35 cellular contexts compared by ENCODE assay signal in genomic region chr10:129236411-129236810, GRCh38.
"Had no signal": no experiment of that assay in that cellular context is flagged by ENCODE, and none has a peak within 500 bp of the region (broad histone marks: within the 10 kb centered on the region; RNA-seq: fewer than 3 reads in every experiment).

No MANE protein-coding gene starts in this region.

- H3K27me3 ChIP-seq: adrenal gland, body of pancreas, brain microvascular endothelial cell, breast epithelium had no signal

- DNase-seq: activated B cell treated with CpG ODN at 0.5 μM for 24 hours; activated CD4-positive, alpha-beta memory T cell treated with anti-CD3 and anti-CD28 coated beads for 36 hours; activated CD4-positive, alpha-beta T cell treated with anti-CD3 and anti-CD28 coated beads for 4 hours; activated CD4-positive, alpha-beta T cell treated with anti-CD3 and anti-CD28 coated beads, Interleukin-2, amount 10 ng/mL, durations not matched to agents 24 days and 14 days; activated CD4-positive, alpha-beta T cell treated with anti-CD3 and anti-CD28 coated beads, Interleukin-2, amount 50 U/mL, for 1 hour; activated CD4-positive, alpha-beta T cell treated with anti-CD3 and anti-CD28 coated beads, Interleukin-2, amount 50 U/mL, for 4 hours; activated CD4-positive, CD25-positive, alpha-beta regulatory T cell treated with anti-CD3 and anti-CD28 coated beads, Interleukin-2, amount 50 U/mL, for 72 hours; activated CD8-positive, alpha-beta memory T cell treated with anti-CD3 and anti-CD28 coated beads, Interleukin-2, amount 50 U/mL, for 4 hours; activated CD8-positive, alpha-beta T cell treated with anti-CD3 and anti-CD28 coated beads for 36 hours; activated effector memory CD4-positive, alpha-beta T cell treated with anti-CD3 and anti-CD28 coated beads, Interleukin-2, amount 50 U/mL, for 16 hours; activated gamma-delta T cell treated with Interleukin-2 at 50 U/mL for 16 hours; activated naive CD4-positive, alpha-beta T cell; activated naive CD4-positive, alpha-beta T cell treated with anti-CD3 and anti-CD28 coated beads for 36 hours; activated naive CD4-positive, alpha-beta T cell treated with anti-CD3 and anti-CD28 coated beads, Interleukin-2, amount 50 U/mL, for 16 hours; activated naive CD8-positive, alpha-beta T cell treated with anti-CD3 and anti-CD28 coated beads for 36 hours; activated T-cell treated with anti-CD3 and anti-CD28 coated beads for 4 hours; activated T-cell treated with anti-CD3 and anti-CD28 coated beads, Interleukin-2, amount 50 U/mL, for 1 hour; activated T-cell treated with anti-CD3 and anti-CD28 coated beads, Interleukin-2, amount 50 U/mL, for 4 hours; activated T-cell treated with anti-CD3 and anti-CD28 coated beads, Interleukin-2, amount 50 U/mL, for 72 hours; adrenal gland; amniotic stem cell; aorta; body of pancreas; brain microvascular endothelial cell; central memory CD4-positive, alpha-beta T cell; T-helper 1 cell; T-helper 2 cell; T-helper 9 cell had no signal

- H3K4me3 Mint-ChIP-seq: activated B cell treated with CpG ODN at 0.5 μM for 24 hours; activated CD4-positive, alpha-beta memory T cell treated with anti-CD3 and anti-CD28 coated beads for 36 hours; activated CD4-positive, alpha-beta T cell treated with anti-CD3 and anti-CD28 coated beads, Interleukin-2, amount 10 ng/mL, durations not matched to agents 24 days and 14 days; activated CD8-positive, alpha-beta T cell treated with anti-CD3 and anti-CD28 coated beads for 36 hours; activated naive CD4-positive, alpha-beta T cell treated with anti-CD3 and anti-CD28 coated beads for 36 hours; activated naive CD8-positive, alpha-beta T cell treated with anti-CD3 and anti-CD28 coated beads for 36 hours; activated T-cell treated with anti-CD3 and anti-CD28 coated beads, Interleukin-2, amount 50 U/mL, for 4 hours; activated T-cell treated with anti-CD3 and anti-CD28 coated beads, Interleukin-2, amount 50 U/mL, for 72 hours; activated T-helper 1 cell treated with anti-CD3 and anti-CD28 coated beads, Interleukin-12 subunit alpha, Interleukin-12 subunit beta, Interleukin-2, Interleukin-4 antibody, amounts not matched to agents 30 ng/mL and 10 ng/mL and 1 ng/mL, durations not matched to agents 14 hours and 24 hours and 36 hours; activated T-helper 17 cell treated with anti-CD3 and anti-CD28 coated beads, Interleukin-2, amount 50 U/mL, for 72 hours; T-helper 1 cell treated with Interleukin-12 subunit alpha and Interleukin-12 subunit beta and Interleukin-4 antibody, amounts not matched to agents 30 μg/mL and 1 μg/mL, for 36 hours; T-helper 2 cell treated with Interferon-gamma antibody and Interleukin-4, amounts not matched to agents 5 μg/mL and 100 μg/mL, for 36 hours had no signal

- H3K4me1 Mint-ChIP-seq: activated B cell treated with CpG ODN at 0.5 μM for 24 hours; activated CD4-positive, alpha-beta T cell treated with anti-CD3 and anti-CD28 coated beads, Interleukin-2, amount 10 ng/mL, durations not matched to agents 24 days and 14 days; activated T-helper 17 cell treated with anti-CD3 and anti-CD28 coated beads, Interleukin-2, amount 50 U/mL, for 72 hours had no signal

- H3K27ac ChIP-seq: adrenal gland, body of pancreas, brain microvascular endothelial cell, breast epithelium, VCaP had no signal

- H3K9me3 Mint-ChIP-seq: activated B cell treated with CpG ODN at 0.5 μM for 24 hours; activated CD4-positive, alpha-beta memory T cell treated with anti-CD3 and anti-CD28 coated beads for 36 hours; activated CD4-positive, alpha-beta T cell treated with anti-CD3 and anti-CD28 coated beads, Interleukin-2, amount 10 ng/mL, durations not matched to agents 24 days and 14 days; activated CD8-positive, alpha-beta T cell treated with anti-CD3 and anti-CD28 coated beads for 36 hours; activated naive CD4-positive, alpha-beta T cell treated with anti-CD3 and anti-CD28 coated beads for 36 hours; activated naive CD4-positive, alpha-beta T cell treated with anti-CD3 and anti-CD28 coated beads, Interleukin-2, amount 50 U/mL, for 72 hours; activated naive CD8-positive, alpha-beta T cell treated with anti-CD3 and anti-CD28 coated beads for 36 hours; activated T-cell treated with anti-CD3 and anti-CD28 coated beads, Interleukin-2, amount 50 U/mL, for 4 hours; activated T-cell treated with anti-CD3 and anti-CD28 coated beads, Interleukin-2, amount 50 U/mL, for 72 hours; activated T-helper 1 cell treated with anti-CD3 and anti-CD28 coated beads, Interleukin-12 subunit alpha, Interleukin-12 subunit beta, Interleukin-2, Interleukin-4 antibody, amounts not matched to agents 30 ng/mL and 10 ng/mL and 1 ng/mL, durations not matched to agents 14 hours and 24 hours and 36 hours; T-helper 1 cell treated with Interleukin-12 subunit alpha and Interleukin-12 subunit beta and Interleukin-4 antibody, amounts not matched to agents 30 μg/mL and 1 μg/mL, for 36 hours; T-helper 2 cell treated with Interferon-gamma antibody and Interleukin-4, amounts not matched to agents 5 μg/mL and 100 μg/mL, for 36 hours had no signal

- H3K9me3 ChIP-seq: adrenal gland, body of pancreas, breast epithelium had no signal

- H3K27me3 Mint-ChIP-seq: activated B cell treated with CpG ODN at 0.5 μM for 24 hours; activated CD4-positive, alpha-beta memory T cell treated with anti-CD3 and anti-CD28 coated beads for 36 hours; activated CD4-positive, alpha-beta T cell treated with anti-CD3 and anti-CD28 coated beads, Interleukin-2, amount 10 ng/mL, durations not matched to agents 24 days and 14 days; activated CD8-positive, alpha-beta T cell treated with anti-CD3 and anti-CD28 coated beads for 36 hours; activated naive CD8-positive, alpha-beta T cell treated with anti-CD3 and anti-CD28 coated beads for 36 hours; activated T-helper 17 cell treated with anti-CD3 and anti-CD28 coated beads, Interleukin-2, amount 50 U/mL, for 72 hours had no signal

- H3K4me1 ChIP-seq: adrenal gland, body of pancreas, breast epithelium had no signal

- H3K36me3 ChIP-seq: adrenal gland, brain microvascular endothelial cell, breast epithelium had no signal

- H3K27ac Mint-ChIP-seq: activated B cell treated with CpG ODN at 0.5 μM for 24 hours; activated CD4-positive, alpha-beta memory T cell treated with anti-CD3 and anti-CD28 coated beads for 36 hours; activated CD4-positive, alpha-beta T cell treated with anti-CD3 and anti-CD28 coated beads, Interleukin-2, amount 10 ng/mL, durations not matched to agents 24 days and 14 days; activated CD8-positive, alpha-beta T cell treated with anti-CD3 and anti-CD28 coated beads for 36 hours; activated naive CD4-positive, alpha-beta T cell treated with anti-CD3 and anti-CD28 coated beads for 36 hours; activated naive CD4-positive, alpha-beta T cell treated with anti-CD3 and anti-CD28 coated beads, Interleukin-2, amount 50 U/mL, for 72 hours; activated naive CD8-positive, alpha-beta T cell treated with anti-CD3 and anti-CD28 coated beads for 36 hours; activated T-cell treated with anti-CD3 and anti-CD28 coated beads, Interleukin-2, amount 50 U/mL, for 72 hours; activated T-helper 1 cell treated with anti-CD3 and anti-CD28 coated beads, Interleukin-12 subunit alpha, Interleukin-12 subunit beta, Interleukin-2, Interleukin-4 antibody, amounts not matched to agents 30 ng/mL and 10 ng/mL and 1 ng/mL, durations not matched to agents 14 hours and 24 hours and 36 hours; activated T-helper 17 cell treated with anti-CD3 and anti-CD28 coated beads, Interleukin-2, amount 50 U/mL, for 72 hours; T-helper 1 cell treated with Interleukin-12 subunit alpha and Interleukin-12 subunit beta and Interleukin-4 antibody, amounts not matched to agents 30 μg/mL and 1 μg/mL, for 36 hours; T-helper 2 cell treated with Interferon-gamma antibody and Interleukin-4, amounts not matched to agents 5 μg/mL and 100 μg/mL, for 36 hours had no signal

- H3K4me3 ChIP-seq: adrenal gland, body of pancreas, breast epithelium had no signal

- H3K36me3 Mint-ChIP-seq: activated CD4-positive, alpha-beta memory T cell treated with anti-CD3 and anti-CD28 coated beads for 36 hours; activated naive CD4-positive, alpha-beta T cell treated with anti-CD3 and anti-CD28 coated beads, Interleukin-2, amount 50 U/mL, for 72 hours; activated naive CD8-positive, alpha-beta T cell treated with anti-CD3 and anti-CD28 coated beads for 36 hours had no signal
